16 cellular contexts compared by ENCODE assay signal in the genomic region with DNA sequence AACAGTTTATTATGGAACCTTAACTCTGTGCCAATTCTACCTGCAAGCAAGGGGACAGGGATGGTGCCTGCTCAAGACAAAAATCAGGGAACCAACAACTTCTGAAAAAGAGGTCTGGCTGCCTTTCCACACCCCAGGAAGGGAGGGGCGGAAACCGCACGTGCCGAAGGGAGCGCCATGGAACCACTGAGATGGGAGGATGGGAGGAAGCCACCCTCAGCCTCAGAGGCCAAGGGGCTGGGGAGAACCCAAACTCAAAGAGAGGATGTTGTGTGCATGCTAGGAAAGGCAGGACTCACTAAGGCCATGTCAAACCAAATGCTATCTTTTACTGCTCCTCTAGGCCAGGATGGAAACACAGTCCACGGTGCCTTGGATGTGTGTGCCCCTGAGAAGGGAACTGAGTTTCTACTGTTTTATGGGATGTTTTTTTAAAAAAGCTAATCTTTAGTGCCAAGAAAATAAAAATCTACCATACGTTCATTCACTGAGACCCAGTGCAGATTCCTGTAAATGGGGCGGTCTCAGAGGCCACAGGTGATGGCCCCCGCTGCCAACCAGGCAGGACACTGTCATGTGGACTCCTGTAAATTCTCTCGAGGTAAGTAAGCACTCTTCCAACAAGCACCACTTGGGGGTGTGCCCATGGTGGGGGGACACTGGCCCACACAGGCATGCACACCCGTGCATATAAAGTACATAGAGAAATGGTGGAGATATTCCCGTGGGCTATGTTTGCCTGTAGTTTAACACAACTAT. TPM values are rescaled to one million over a fixed set of nuclear protein-coding genes. Genes with fewer than 3 reads are reported as not detected.
DNase-seq lines count a peak whose midpoint lies in the region; ATAC-seq, FAIRE-seq and TF ChIP-seq lines count a peak whose summit lies in the region.
"Had no signal": no experiment of that assay in that cellular context is flagged by ENCODE, and none has a peak within 500 bp of the region (broad histone marks: within the 10 kb centered on the region; RNA-seq: fewer than 3 reads in every experiment).

No MANE protein-coding gene starts in this region.

- in situ Hi-C loops in K562 (cut with MboI): no loop called here

- no peak overlapping the region for H3K27ac ChIP-seq in right atrium auricular region
- H3K27ac ChIP-seq in K562 (ENCODE audit: extremely low read depth, low read depth, low read length): no peak overlapping the region
- no peak overlapping the region for H3K27ac ChIP-seq in left lung
- H3K27ac ChIP-seq: BLaER1 treated with 17β-estradiol and CSF1 and Interleukin-3, amounts not matched to agents 10 nM and 100 nM had no signal

- POLR2A ChIA-PET in K562 (lab: Yijun Ruan, JAX): no interaction called here

- intact Hi-C loops in cardiac septum (cut with DNase I) (no loop called here), K562 (cut with micrococcal nuclease) (no loop called here), left lung (cut with DNase I) (no loop called here)

- TF ChIP-seq POLR2A in K562 (conservative IDR thresholded peaks at IDR 0.05): no peak

- no peaks in the 10 kb centered on the region for H3K9me1 ChIP-seq in K562 (ENCODE audit: control insufficient read depth, insufficient read depth, low read length)

- H3K4me1 Mint-ChIP-seq in T-helper 17 cell: peaks cover 4% of the 10 kb centered on the region
- H3K4me1 Mint-ChIP-seq in stimulated activated effector memory CD8-positive, alpha-beta T cell treated with anti-CD3 and anti-CD28 coated beads, Interleukin-12 subunit alpha, Interleukin-12 subunit beta, amount 100 ng/mL, for 72 hours: peaks cover 5% of the 10 kb centered on the region
- no peaks in the 10 kb centered on the region for H3K4me1 Mint-ChIP-seq in activated T-cell treated with anti-CD3 and anti-CD28 coated beads, Interleukin-2, amount 50 U/mL, for 72 hours (ENCODE audit: low read depth)
- H3K4me1 Mint-ChIP-seq: B cell had no signal

- H4K20me1 ChIP-seq in K562 (replicated peaks; ENCODE audit: control insufficient read depth, insufficient read depth, low read length): peaks cover 5% of the 10 kb centered on the region; the same call in 1 of the 2 replicates

- TF ChIP-seq RAD21 in K562 (CRISPR knock-in tag; conservative IDR thresholded peaks at IDR 0.05 in 1 of 2, IDR thresholded peaks at IDR 0.05 in 1 of 2): no peak

- no TSS peak for BruUV-seq in K562 (replicated peaks; lab: Mats Ljungman, UMichigan)

- H3K4me3 Mint-ChIP-seq in T-helper 17 cell: no peak overlapping the region
- H3K4me3 Mint-ChIP-seq in stimulated activated effector memory CD8-positive, alpha-beta T cell treated with anti-CD3 and anti-CD28 coated beads, Interleukin-12 subunit alpha, Interleukin-12 subunit beta, amount 100 ng/mL, for 72 hours: no peak overlapping the region
- H3K4me3 Mint-ChIP-seq in activated T-cell treated with anti-CD3 and anti-CD28 coated beads, Interleukin-2, amount 50 U/mL, for 72 hours: no peak overlapping the region
- H3K4me3 Mint-ChIP-seq: B cell; CD8-positive, alpha-beta T cell; H9 had no signal

- DNase-seq in cardiac septum (ENCODE audit: low spot score) (peak; percentile 61), right atrium auricular region (ENCODE audit: low spot score) (no peak), T-helper 17 cell (no peak), K562 (ENCODE audit: extremely low read depth in 1 of 4, low spot score in 3 of 4) (no peak), left lung (no peak)
- no peak for DNase-seq in stimulated activated effector memory CD8-positive, alpha-beta T cell treated with anti-CD3 and anti-CD28 coated beads, Interleukin-12 subunit alpha, Interleukin-12 subunit beta, amount 100 ng/mL, for 72 hours (ENCODE audit: low spot score in 2 of 2)
- no peak for DNase-seq in activated CD4-positive, CD25-positive, alpha-beta regulatory T cell (lab: John Stamatoyannopoulos, UW)
- DNase-seq in activated T-cell treated with anti-CD3 and anti-CD28 coated beads, Interleukin-2, amount 50 U/mL, for 72 hours: no peak
- DNase-seq: Calu3; CD8-positive, alpha-beta T cell; DMS79 treated with DMSO at 0.1 percent for 48 hours; GF-D8; GOT3; H9 had no signal

- H3K27me3 ChIP-seq in right atrium auricular region: no peaks in the 10 kb centered on the region
- H3K27me3 ChIP-seq in K562 (ENCODE audit: control insufficient read depth in 2 of 2, insufficient read depth in 2 of 2, low read length in 2 of 2): no peaks in the 10 kb centered on the region
- H3K27me3 ChIP-seq in left lung: no peaks in the 10 kb centered on the region
- H3K27me3 ChIP-seq: BLaER1 treated with 17β-estradiol and CSF1 and Interleukin-3, amounts not matched to agents 10 nM and 100 nM had no signal

- FAIRE-seq in K562 (lab: Jason Lieb, UNC): no peak

- no peaks in the 10 kb centered on the region for H3K27me3 Mint-ChIP-seq in T-helper 17 cell
- H3K27me3 Mint-ChIP-seq in activated T-cell treated with anti-CD3 and anti-CD28 coated beads, Interleukin-2, amount 50 U/mL, for 72 hours (ENCODE audit: low read depth): no peaks in the 10 kb centered on the region
- H3K27me3 Mint-ChIP-seq: B cell had no signal

- H3K9me3 ChIP-seq in right atrium auricular region (no peaks in the 10 kb centered on the region), T-helper 17 cell (ENCODE audit: control insufficient read depth, low read length, poor library complexity, severe bottlenecking) (no peaks in the 10 kb centered on the region), K562 (replicated peaks; ENCODE audit: control insufficient read depth, insufficient read depth, low read depth, low read length) (no peaks in the 10 kb centered on the region), left lung (no peaks in the 10 kb centered on the region)
- H3K9me3 ChIP-seq: BLaER1 treated with 17β-estradiol and CSF1 and Interleukin-3, amounts not matched to agents 10 nM and 100 nM had no signal

- H3K36me3 ChIP-seq in right atrium auricular region: peaks cover 4% of the 10 kb centered on the region
- H3K36me3 ChIP-seq in K562 (ENCODE audit: control insufficient read depth, insufficient read depth, low read length): peaks cover 39% of the 10 kb centered on the region
- peaks cover under 1 to 46% of the 10 kb centered on the region in 2 donors for H3K36me3 ChIP-seq in left lung

- TF ChIP-seq CTCF in right atrium auricular region (IDR thresholded peaks at IDR 0.05) (no peak), K562 (IDR thresholded peaks at IDR 0.05 in 2 of 3, conservative IDR thresholded peaks at IDR 0.05 in 1 of 3; ENCODE audit: insufficient read depth in 2 of 3, low read depth in 1 of 3, low read length in 3 of 3) (no peak), left lung (IDR thresholded peaks at IDR 0.05) (no peak)

- no peak overlapping the region for H2AFZ ChIP-seq in K562 (ENCODE audit: low read depth, low read length)

- H3K36me3 Mint-ChIP-seq in T-helper 17 cell (ENCODE audit: low read depth): no peaks in the 10 kb centered on the region
- H3K36me3 Mint-ChIP-seq in stimulated activated effector memory CD8-positive, alpha-beta T cell treated with anti-CD3 and anti-CD28 coated beads, Interleukin-12 subunit alpha, Interleukin-12 subunit beta, amount 100 ng/mL, for 72 hours: peaks cover 51% of the 10 kb centered on the region
- peaks cover 0 to 17% of the 10 kb centered on the region in 2 donors for H3K36me3 Mint-ChIP-seq in activated T-cell treated with anti-CD3 and anti-CD28 coated beads, Interleukin-2, amount 50 U/mL, for 72 hours (ENCODE audit: insufficient read depth in 2 of 2)

- no peak overlapping the region for H3K9ac ChIP-seq in K562 (ENCODE audit: insufficient read depth in 1 of 2, low read depth in 2 of 2, low read length in 2 of 2)
- H3K9ac ChIP-seq: BLaER1 treated with 17β-estradiol and CSF1 and Interleukin-3, amounts not matched to agents 10 nM and 100 nM had no signal

- TF ChIP-seq EP300 in K562 (IDR thresholded peaks at IDR 0.05; ENCODE audit: low read length): no peak

- peak overlapping the region; percentile 3 for H3K27ac Mint-ChIP-seq in T-helper 17 cell
- H3K27ac Mint-ChIP-seq in stimulated activated effector memory CD8-positive, alpha-beta T cell treated with anti-CD3 and anti-CD28 coated beads, Interleukin-12 subunit alpha, Interleukin-12 subunit beta, amount 100 ng/mL, for 72 hours: peak overlapping the region; percentile 70
- no peak overlapping the region for H3K27ac Mint-ChIP-seq in activated T-cell treated with anti-CD3 and anti-CD28 coated beads, Interleukin-2, amount 50 U/mL, for 72 hours
- H3K27ac Mint-ChIP-seq: B cell; CD8-positive, alpha-beta T cell; H9 had no signal

- peaks cover 0 to 10% of the 10 kb centered on the region in 2 donors for H3K4me1 ChIP-seq in right atrium auricular region
- peaks cover 4 to 5% of the 10 kb centered on the region in 2 experiments; a peak in 3 of 5 replicates for H3K4me1 ChIP-seq in K562 (replicated peaks in 1 of 2; ENCODE audit: control insufficient read depth in 2 of 2, insufficient read depth in 2 of 2, low read length in 2 of 2)
- H3K4me1 ChIP-seq in left lung: no peaks in the 10 kb centered on the region

- H3K4me3 ChIP-seq in right atrium auricular region (no peak overlapping the region), K562 (no peak overlapping the region), left lung (no peak overlapping the region)
- H3K4me3 ChIP-seq: BLaER1 treated with 17β-estradiol and CSF1 and Interleukin-3, amounts not matched to agents 10 nM and 100 nM had no signal

- WGBS in K562 (ENCODE audit: insufficient coverage, low coverage, missing lambda C conversion rate): 81% methylated on average over 11 of the region's 12 CpGs

- H3K79me2 ChIP-seq in K562 (ENCODE audit: control insufficient read depth, insufficient read depth, low read length): no peaks in the 10 kb centered on the region

- no peaks in the 10 kb centered on the region for H3K9me3 Mint-ChIP-seq in stimulated activated effector memory CD8-positive, alpha-beta T cell treated with anti-CD3 and anti-CD28 coated beads, Interleukin-12 subunit alpha, Interleukin-12 subunit beta, amount 100 ng/mL, for 72 hours
- no peaks in the 10 kb centered on the region for H3K9me3 Mint-ChIP-seq in activated T-cell treated with anti-CD3 and anti-CD28 coated beads, Interleukin-2, amount 50 U/mL, for 72 hours
- H3K9me3 Mint-ChIP-seq: CD8-positive, alpha-beta T cell; H9 had no signal

- CTCF ChIA-PET in K562 (lab: Yijun Ruan, JAX; ENCODE audit: low intra/inter-chr PET ratio): no interaction called here

- H3K4me2 ChIP-seq in K562 (ENCODE audit: insufficient read depth, low read length): no peak overlapping the region
- H3K4me2 ChIP-seq: BLaER1 treated with 17β-estradiol and CSF1 and Interleukin-3, amounts not matched to agents 10 nM and 100 nM had no signal

- ATAC-seq in T-helper 17 cell: no peak
- ATAC-seq in K562: no peak
- ATAC-seq in stimulated activated effector memory CD8-positive, alpha-beta T cell treated with anti-CD3 and anti-CD28 coated beads, Interleukin-12 subunit alpha, Interleukin-12 subunit beta, amount 100 ng/mL, for 72 hours: no peak
- ATAC-seq in activated T-cell treated with anti-CD3 and anti-CD28 coated beads, Interleukin-2, amount 50 U/mL, for 72 hours (replicated peaks in 1 of 2): no peak
- ATAC-seq in left lung: no peak
- ATAC-seq: CD8-positive, alpha-beta T cell had no signal

RNA-seq across cellular contexts. Expression of a gene that starts 20.5 kb away (rescaled TPM):
- total RNA-seq in cardiac septum (27.6 TPM), right atrium auricular region (10 to 100 TPM; 16.4 to 24.8 TPM), T-helper 17 cell (10 to 100 TPM; 34.5 to 37.3 TPM), K562 (2014; rRNA removed) (37.7 and 41.9 TPM in 2 replicates), K562 (2014; rRNA removed; fragmentation: Illumina TruSeq; extraction: Trizol) (59.5 and 64.5 TPM in 2 replicates), K562 (2015; rRNA removed; fragmentation: Illumina TruSeq; extraction: Trizol) (37.2 and 41.4 TPM in 2 replicates), K562 (2021) (57.3 and 60.9 TPM in 2 replicates), left lung (100 to 1,000 TPM in 1 of 2 donors, 10 to 100 TPM in 1; 68.7 to 117 TPM)
- 42.7 and 49.1 TPM in 2 replicates for total RNA-seq in K562 (2011; cell fraction: chromatin; rRNA removed; ENCODE audit: low replicate concordance)
- 52.2 and 60.0 TPM in 2 replicates for total RNA-seq in K562 (2011; cell fraction: nucleolus; rRNA removed)
- total RNA-seq in K562 (2011; cell fraction: nucleoplasm; rRNA removed): 75.3 and 87.6 TPM in 2 replicates
- polyA plus RNA-seq in K562 (2011; rRNA removed) (48.6 and 66.0 TPM in 2 replicates), K562 (2014; fragmentation: Illumina TruSeq; extraction: Trizol) (43.8 and 51.1 TPM in 2 replicates), K562 (2014; fragmentation: Nextera tagmentation; extraction: Ambion mirVana) (10 to 100 TPM; 29.5 to 37.5 TPM), K562 (2014; rRNA removed) (37.2 and 48.4 TPM in 2 replicates)
- polyA plus RNA-seq in K562 (2011; cell fraction: cytosol; rRNA removed): 46.2 and 52.0 TPM in 2 replicates
- polyA plus RNA-seq in K562 (2011; cell fraction: nucleus; rRNA removed): 23.6 and 28.6 TPM in 2 replicates
- polyA plus RNA-seq in K562 (2012): 37.4 and 49.1 TPM in 2 replicates
- polyA minus RNA-seq in K562 (2011; rRNA and poly(A)+ RNA removed): 84.1 and 107 TPM in 2 replicates
- polyA minus RNA-seq in K562 (2011; cell fraction: cytosol; rRNA and poly(A)+ RNA removed): 36.2 and 65.5 TPM in 2 replicates
- polyA minus RNA-seq in K562 (2011; cell fraction: nucleus; rRNA and poly(A)+ RNA removed): 12.9 and 23.4 TPM in 2 replicates
- 100 to 1,000 TPM in 1 of 2 donors, 10 to 100 TPM in 1; 83.2 to 100 TPM for total RNA-seq in activated T-cell treated with anti-CD3 and anti-CD28 coated beads, Interleukin-2, amount 50 U/mL, for 72 hours
